In genomic region chr10:57395921-57396320, GRCh38 we compare ENCODE assay signal across 17 cellular contexts.
"Had no signal": no experiment of that assay in that cellular context is flagged by ENCODE, and none has a peak within 500 bp of the region (broad histone marks: within the 10 kb centered on the region; RNA-seq: fewer than 3 reads in every experiment).

No MANE protein-coding gene starts in this region.

- H3K36me3 ChIP-seq: left lung, right atrium auricular region had no signal

- H3K27ac ChIP-seq: epithelial cell of prostate, left lung, right atrium auricular region had no signal

- H3K9me3 ChIP-seq: left lung, right atrium auricular region had no signal

- H3K27me3 ChIP-seq: left lung, right atrium auricular region had no signal

- H3K4me3 ChIP-seq: left lung, right atrium auricular region had no signal

- H3K4me1 ChIP-seq: left lung, right atrium auricular region had no signal

- DNase-seq: activated B cell treated with CpG ODN at 0.5 μM for 24 hours; activated CD4-positive, alpha-beta memory T cell treated with anti-CD3 and anti-CD28 coated beads for 36 hours; activated CD4-positive, alpha-beta T cell treated with anti-CD3 and anti-CD28 coated beads for 4 hours; activated T-cell treated with anti-CD3 and anti-CD28 coated beads for 4 hours; caudate nucleus; foreskin fibroblast; glutamatergic neuron; hypothalamus; kidney; left lung; nephron progenitor cell; occipital lobe; posterior cingulate gyrus; stimulated activated naive CD8-positive, alpha-beta T cell treated with anti-CD3 and anti-CD28 coated beads, Interleukin-15, Interleukin-2, amounts not matched to agents 100 U/mL and 50 U/mL, for 24 hours; T-cell had no signal

- ATAC-seq: left lung; stimulated activated naive CD8-positive, alpha-beta T cell treated with anti-CD3 and anti-CD28 coated beads, Interleukin-15, Interleukin-2, amounts not matched to agents 100 U/mL and 50 U/mL, for 24 hours; T-cell had no signal
